Comparison of ENCODE assay signal across 24 cellular contexts in genomic region chr5:99029172-99029571, GRCh38.
A peak's percentile ranks its signal among the peaks of the same experiment; 100 is the strongest.
DNase-seq lines count a peak whose midpoint lies in the region; ATAC-seq, FAIRE-seq and TF ChIP-seq lines count a peak whose summit lies in the region.
"Had no signal": no experiment of that assay in that cellular context is flagged by ENCODE, and none has a peak within 500 bp of the region (broad histone marks: within the 10 kb centered on the region; RNA-seq: fewer than 3 reads in every experiment).

No MANE protein-coding gene starts in this region.

- TF ChIP-seq CTCF in Calu3 (IDR thresholded peaks at IDR 0.05; ENCODE audit: unreplicated experiment) (no peak), OCI-LY3 (IDR thresholded peaks at IDR 0.05; ENCODE audit: low read depth, low read length) (no peak), MCF 10A (IDR thresholded peaks at IDR 0.05; ENCODE audit: unreplicated experiment) (no peak)

- CTCF ChIA-PET in Calu3 (lab: Charles Lee) (no interaction called here), MCF 10A (lab: Yijun Ruan, JAX) (interaction anchor here (0.6 to 1.5 kb wide), 4 partner anchors 26 to 125 kb away, joined by 3 read pairs; no protein-coding TSS in a partner anchor)

- intact Hi-C loops in Calu3 (cut with micrococcal nuclease; ENCODE audit: unreplicated experiment): no loop called here
- intact Hi-C loops in MCF 10A (cut with micrococcal nuclease): no loop called here

- no peak overlapping the region for H2AFZ ChIP-seq in OCI-LY3 (ENCODE audit: low read depth, low read length)

- no peak overlapping the region for H3K4me3 Mint-ChIP-seq in Calu3 (ENCODE audit: low read depth, unreplicated experiment)
- no peak overlapping the region for H3K4me3 Mint-ChIP-seq in memory B cell
- H3K4me3 Mint-ChIP-seq in MCF 10A (ENCODE audit: unreplicated experiment): no peak overlapping the region
- H3K4me3 Mint-ChIP-seq: HFFc6 had no signal

- H3K27me3 Mint-ChIP-seq in Calu3 (ENCODE audit: unreplicated experiment): no peaks in the 10 kb centered on the region
- no peaks in the 10 kb centered on the region for H3K27me3 Mint-ChIP-seq in memory B cell
- H3K27me3 Mint-ChIP-seq in MCF 10A (ENCODE audit: insufficient read depth, unreplicated experiment): no peaks in the 10 kb centered on the region
- H3K27me3 Mint-ChIP-seq: CD8-positive, alpha-beta memory T cell had no signal

- no peaks in the 10 kb centered on the region for H3K9me3 ChIP-seq in OCI-LY3 (ENCODE audit: insufficient read depth, low read length)
- H3K9me3 ChIP-seq: BE2C had no signal

- TF ChIP-seq POLR2A in GM12892 (IDR thresholded peaks at IDR 0.05; ENCODE audit: low read depth, low read length): no peak

- H3K27ac ChIP-seq in OCI-LY3 (ENCODE audit: low read length): peak overlapping the region; percentile 81

- peak; percentile 46 for FAIRE-seq in GM12892 (lab: Jason Lieb, UNC)
- FAIRE-seq: A204.1, D721Med, HTR-8/SVneo had no signal

- POLR2A ChIA-PET in MCF 10A (lab: Yijun Ruan, JAX): interaction anchor here (0.8 to 1.3 kb wide), 2 partner anchors 9 to 92 kb away, joined by 3 read pairs; no protein-coding TSS in a partner anchor

- BruUV-seq in Calu3 (replicated peaks; lab: Mats Ljungman, UMichigan) (no TSS peak), MCF 10A (replicated peaks; lab: Mats Ljungman, UMichigan) (no TSS peak)

- peaks cover 94% of the 10 kb centered on the region for H3K4me1 ChIP-seq in OCI-LY3 (ENCODE audit: low read length)

- no peaks in the 10 kb centered on the region for H4K20me1 ChIP-seq in OCI-LY3 (ENCODE audit: insufficient read depth, low read length)

- H3K36me3 Mint-ChIP-seq in Calu3 (ENCODE audit: insufficient read depth, unreplicated experiment): peaks cover 5% of the 10 kb centered on the region
- H3K36me3 Mint-ChIP-seq in memory B cell: no peaks in the 10 kb centered on the region
- H3K36me3 Mint-ChIP-seq in MCF 10A (ENCODE audit: insufficient read depth, unreplicated experiment): no peaks in the 10 kb centered on the region
- H3K36me3 Mint-ChIP-seq: CD4-positive, CD25-positive, alpha-beta regulatory T cell had no signal

- H3K36me3 ChIP-seq in OCI-LY3 (replicated peaks; ENCODE audit: low read depth, low read length): no peaks in the 10 kb centered on the region
- H3K36me3 ChIP-seq: BE2C had no signal

- H3K4me1 Mint-ChIP-seq in Calu3 (ENCODE audit: low read depth, unreplicated experiment): peaks cover 60% of the 10 kb centered on the region
- H3K4me1 Mint-ChIP-seq in memory B cell: peaks cover 60% of the 10 kb centered on the region
- peaks cover 14% of the 10 kb centered on the region for H3K4me1 Mint-ChIP-seq in MCF 10A (ENCODE audit: insufficient read depth, unreplicated experiment)

- H3K4me3 ChIP-seq in OCI-LY3 (ENCODE audit: low read length): no peak overlapping the region

- DNase-seq in Calu3 (no peak), GM12892 (ENCODE audit: insufficient read length) (no peak), memory B cell (ENCODE audit: low spot score in 2 of 2) (no peak), NCI-H526 (lab: John Stamatoyannopoulos, UW) (no peak), MCF 10A (ENCODE audit: unreplicated experiment) (no peak), GM03348 (ENCODE audit: low spot score) (no peak), DMS53 (lab: John Stamatoyannopoulos, UW) (no peak)
- DNase-seq: ACHN; BE2C; C1 segment of cervical spinal cord; CD4-positive, CD25-positive, alpha-beta regulatory T cell; CD8-positive, alpha-beta memory T cell; COR-L47; DMS79; GDM1; GOT3; H7; HFFc6; KG1 had no signal

- peak overlapping the region; percentile 59 for H3K9ac ChIP-seq in OCI-LY3 (ENCODE audit: low read length)

- H3K27ac Mint-ChIP-seq in Calu3 (ENCODE audit: unreplicated experiment) (peak overlapping the region; percentile 34), memory B cell (peak overlapping the region; percentile 57), MCF 10A (ENCODE audit: low read depth, unreplicated experiment) (no peak overlapping the region)
- H3K27ac Mint-ChIP-seq: HFFc6 had no signal

- H3K9me3 Mint-ChIP-seq in Calu3 (ENCODE audit: low read depth, unreplicated experiment) (no peaks in the 10 kb centered on the region), memory B cell (no peaks in the 10 kb centered on the region), MCF 10A (ENCODE audit: unreplicated experiment) (no peaks in the 10 kb centered on the region)
- H3K9me3 Mint-ChIP-seq: CD4-positive, CD25-positive, alpha-beta regulatory T cell; HFFc6 had no signal

- no peaks in the 10 kb centered on the region for H3K27me3 ChIP-seq in OCI-LY3 (ENCODE audit: low read depth, low read length)
- H3K27me3 ChIP-seq: BE2C had no signal

- peak overlapping the region; percentile 83 for H3K4me2 ChIP-seq in OCI-LY3 (ENCODE audit: low read length)

- no peak for ATAC-seq in memory B cell (ENCODE audit: low read depth)
- ATAC-seq: HCT116 had no signal

- no peaks in the 10 kb centered on the region for H3K79me2 ChIP-seq in OCI-LY3 (ENCODE audit: low read length)
